Comparison of ENCODE assay signal across 23 cellular contexts in the genomic region with DNA sequence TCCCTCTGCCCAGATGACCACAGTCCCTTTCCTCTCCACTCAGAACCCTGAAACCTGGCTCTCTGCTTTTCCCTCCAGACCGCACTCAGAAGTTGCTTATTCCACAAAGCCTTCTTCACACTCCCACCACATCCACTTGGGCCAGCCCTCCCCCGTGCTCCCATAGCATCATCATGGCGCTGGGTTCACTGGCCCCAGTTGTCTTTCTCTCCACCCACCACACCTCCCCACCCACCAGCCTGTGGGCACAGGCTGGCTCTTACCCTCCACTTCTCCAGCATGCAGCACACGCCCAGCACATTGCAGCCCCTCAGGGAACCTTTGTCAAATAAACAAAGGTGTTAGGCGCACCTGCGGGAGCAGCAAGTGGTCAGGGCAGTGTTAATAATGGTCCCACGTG.
"Had no signal": no experiment of that assay in that cellular context is flagged by ENCODE, and none has a peak within 500 bp of the region (broad histone marks: within the 10 kb centered on the region; RNA-seq: fewer than 3 reads in every experiment).

No MANE protein-coding gene starts in this region.

- H3K4me1 ChIP-seq: colonic mucosa, left ventricle myocardium inferior, pancreas, prostate gland, sigmoid colon, stomach, thyroid gland, upper lobe of left lung, vagina had no signal

- H3K27ac ChIP-seq: colonic mucosa, left ventricle myocardium inferior, pancreas, prostate gland, sigmoid colon, stomach, thyroid gland, upper lobe of left lung, vagina had no signal

- H3K4me3 ChIP-seq: colonic mucosa, left ventricle myocardium inferior, lung, mucosa of descending colon, pancreas, prostate gland, sigmoid colon, smooth muscle cell, stomach, thyroid gland, upper lobe of left lung, vagina had no signal

- H3K4me2 ChIP-seq: smooth muscle cell had no signal

- DNase-seq: activated CD4-positive, alpha-beta T cell treated with anti-CD3 and anti-CD28 coated beads for 36 hours; activated CD4-positive, alpha-beta T cell treated with anti-CD3 and anti-CD28 coated beads, Interleukin-2, amount 50 U/mL, for 4 hours; activated CD4-positive, CD25-positive, alpha-beta regulatory T cell; activated naive CD4-positive, alpha-beta T cell; activated T-cell treated with anti-CD3 and anti-CD28 coated beads for 4 hours; activated T-cell treated with anti-CD3 and anti-CD28 coated beads, Interleukin-2, amount 50 U/mL, for 72 hours; colonic mucosa; effector CD8-positive, alpha-beta T cell; left ventricle myocardium inferior; mucosa of descending colon; pancreas; retina; sigmoid colon; stimulated activated CD4-positive, alpha-beta T cell treated with anti-CD3 and anti-CD28 coated beads, Interleukin-1b, Interleukin-23, amount 100 ng/mL, for 48 hours; stimulated activated CD4-positive, alpha-beta T cell treated with anti-CD3 and anti-CD28 coated beads, Interleukin-4, amount 100 ng/mL, for 4 hours; stimulated activated CD8-positive, alpha-beta memory T cell treated with anti-CD3 and anti-CD28 coated beads, Interleukin-4, amount 100 ng/mL, for 48 hours; stomach; thyroid gland; upper lobe of left lung had no signal

- H3K9me3 ChIP-seq: colonic mucosa, left ventricle myocardium inferior, mucosa of descending colon, pancreas, prostate gland, sigmoid colon, stomach, thyroid gland, upper lobe of left lung, vagina had no signal

- H3K27me3 ChIP-seq: colonic mucosa, pancreas, sigmoid colon, stomach, thyroid gland, upper lobe of left lung, vagina had no signal

- H3K36me3 ChIP-seq: colonic mucosa had no signal
